ENCODE assay signal across 27 cellular contexts in the genomic region with DNA sequence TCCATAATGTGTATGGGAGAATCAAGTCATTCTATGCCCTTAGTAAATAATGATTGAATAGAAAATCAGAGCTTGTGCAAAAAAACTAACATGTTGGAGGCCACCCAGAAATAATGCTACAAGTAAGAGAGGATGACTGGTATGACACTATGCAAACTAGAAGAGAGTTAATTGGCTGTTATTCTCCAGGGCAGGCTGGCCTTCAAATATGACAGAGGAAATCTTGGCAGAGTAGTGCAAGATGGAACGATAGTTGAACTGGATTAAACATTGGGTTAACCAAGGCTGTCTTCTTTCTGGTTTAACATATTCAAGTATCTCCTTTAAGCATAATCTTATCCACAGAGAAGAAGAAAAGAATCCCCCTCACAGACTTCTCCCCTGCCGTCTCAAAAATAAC.
DNase-seq lines count a peak whose midpoint lies in the region; ATAC-seq, FAIRE-seq and TF ChIP-seq lines count a peak whose summit lies in the region.
"Had no signal": no experiment of that assay in that cellular context is flagged by ENCODE, and none has a peak within 500 bp of the region (broad histone marks: within the 10 kb centered on the region; RNA-seq: fewer than 3 reads in every experiment).

No MANE protein-coding gene starts in this region.

- no peaks in the 10 kb centered on the region for H3K9me3 ChIP-seq in GM23248 (ENCODE audit: low read depth)
- H3K9me3 ChIP-seq in astrocyte (ENCODE audit: insufficient read depth, low read depth, low read length): no peaks in the 10 kb centered on the region
- H3K9me3 ChIP-seq: BE2C had no signal

- ATAC-seq in HG03280 (IDR thresholded peaks at IDR 0.05; ENCODE audit: unreplicated experiment): no peak
- ATAC-seq in GM21737 (IDR thresholded peaks at IDR 0.05; ENCODE audit: unreplicated experiment): no peak
- ATAC-seq: K562, Panc1 had no signal

- H3K36me3 Mint-ChIP-seq in astrocyte (ENCODE audit: low read depth, unreplicated experiment) (no peaks in the 10 kb centered on the region), mesothelial cell of epicardium (peaks cover 8% of the 10 kb centered on the region)
- H3K36me3 Mint-ChIP-seq: CD14-positive monocyte; CD8-positive, alpha-beta memory T cell had no signal

- TF ChIP-seq CTCF in astrocyte (IDR thresholded peaks at IDR 0.05; ENCODE audit: insufficient read depth, low read depth, low read length) (no peak), mesothelial cell of epicardium (IDR thresholded peaks at IDR 0.05; ENCODE audit: unreplicated experiment) (no peak)

- DNase-seq in GM23248: peak; percentile 2
- peak; percentile 39 for DNase-seq in NCI-H69 (lab: John Stamatoyannopoulos, UW)
- DNase-seq in astrocyte (ENCODE audit: low read depth): no peak
- DNase-seq in mesothelial cell of epicardium (ENCODE audit: low spot score in 2 of 2, unreplicated experiment in 2 of 2): no peak
- no peak for DNase-seq in cortex of kidney (lab: John Stamatoyannopoulos, UW)
- DNase-seq in UCSD-AML1 (lab: John Stamatoyannopoulos, UW; ENCODE audit: unreplicated experiment): no peak
- DNase-seq: BE2C; Calu3; CD8-positive, alpha-beta memory T cell; H7; Kasumi-1; NCI-H2029; NCI-H446; NCI-H524 treated with DMSO at 0.1 percent for 48 hours; NCI-H82; NK-92 treated with Interleukin-12 subunit alpha and Interleukin-12 subunit beta, amount 100 ng/mL, for 24 hours; SHP77 treated with DMSO at 0.1 percent for 48 hours; SW 1271 had no signal

- H3K79me2 ChIP-seq in GM23248 (ENCODE audit: insufficient read depth): no peaks in the 10 kb centered on the region
- no peaks in the 10 kb centered on the region for H3K79me2 ChIP-seq in astrocyte (ENCODE audit: insufficient read depth, low read length)

- no peaks in the 10 kb centered on the region for H3K9me2 ChIP-seq in GM23248 (ENCODE audit: insufficient read depth)

- no peak for FAIRE-seq in astrocyte (lab: Jason Lieb, UNC)
- FAIRE-seq: GM19239, HTR-8/SVneo, K562 had no signal

- H3K4me3 ChIP-seq in GM23248 (no peak overlapping the region), astrocyte (ENCODE audit: insufficient read depth, low read depth, low read length) (no peak overlapping the region)
- H3K4me3 ChIP-seq: K562, MG63 had no signal

- H2AFZ ChIP-seq in GM23248 (no peak overlapping the region), astrocyte (ENCODE audit: low read depth, low read length) (no peak overlapping the region)

- H3K27me3 Mint-ChIP-seq in astrocyte (ENCODE audit: low read depth, unreplicated experiment) (no peaks in the 10 kb centered on the region), mesothelial cell of epicardium (ENCODE audit: low read depth) (no peaks in the 10 kb centered on the region)
- H3K27me3 Mint-ChIP-seq: CD8-positive, alpha-beta memory T cell had no signal

- H3K27me3 ChIP-seq in GM23248 (replicated peaks; ENCODE audit: insufficient read depth): no peaks in the 10 kb centered on the region
- no peaks in the 10 kb centered on the region for H3K27me3 ChIP-seq in astrocyte (ENCODE audit: insufficient read depth, low read length)
- H3K27me3 ChIP-seq: BE2C, MG63 had no signal

- H3K4me1 Mint-ChIP-seq in astrocyte (ENCODE audit: low read depth, unreplicated experiment): peaks cover 14% of the 10 kb centered on the region
- H3K4me1 Mint-ChIP-seq in mesothelial cell of epicardium: peaks cover 28% of the 10 kb centered on the region
- H3K4me1 Mint-ChIP-seq: CD14-positive monocyte; CD8-positive, alpha-beta memory T cell had no signal

- in situ Hi-C loops in GM23248 (cut with MboI): no loop called here

- H4K20me1 ChIP-seq in GM23248 (ENCODE audit: insufficient read depth) (no peaks in the 10 kb centered on the region), astrocyte (ENCODE audit: insufficient read depth, low read length) (no peaks in the 10 kb centered on the region)

- WGBS in GM23248 (ENCODE audit: low coverage in 1 of 2, low lambda C conversion rate in 2 of 2, missing lambda C conversion rate in 2 of 2), 2 experiments: 76 to 83% methylated on average over 2 of the region's 2 CpGs

- H3F3A ChIP-seq in GM23248 (ENCODE audit: insufficient read depth): peaks cover 11% of the 10 kb centered on the region; the same call in 1 of the 2 replicates

- H3K27ac Mint-ChIP-seq in astrocyte (ENCODE audit: unreplicated experiment) (peak overlapping the region; percentile 70), mesothelial cell of epicardium (peak overlapping the region; percentile 71)
- H3K27ac Mint-ChIP-seq: CD14-positive monocyte; CD8-positive, alpha-beta memory T cell had no signal

- H3K9me3 Mint-ChIP-seq in astrocyte (ENCODE audit: unreplicated experiment): no peaks in the 10 kb centered on the region
- H3K9me3 Mint-ChIP-seq in mesothelial cell of epicardium: peaks cover 11% of the 10 kb centered on the region

- H3K4me3 Mint-ChIP-seq in astrocyte (ENCODE audit: unreplicated experiment) (no peak overlapping the region), mesothelial cell of epicardium (no peak overlapping the region)
- H3K4me3 Mint-ChIP-seq: CD14-positive monocyte; CD8-positive, alpha-beta memory T cell had no signal

- H3K27ac ChIP-seq in GM23248: no peak overlapping the region
- no peak overlapping the region for H3K27ac ChIP-seq in astrocyte (ENCODE audit: low read depth, low read length)
- H3K27ac ChIP-seq: RWPE1 had no signal

- H3K4me1 ChIP-seq in GM23248 (ENCODE audit: insufficient read depth) (peaks cover 11% of the 10 kb centered on the region), astrocyte (ENCODE audit: insufficient read depth, low read length) (peaks cover 4% of the 10 kb centered on the region)
- H3K4me1 ChIP-seq: BE2C had no signal

- no peak overlapping the region for H3K9ac ChIP-seq in GM23248
- no peak overlapping the region for H3K9ac ChIP-seq in astrocyte (ENCODE audit: low read length)

- H3K36me3 ChIP-seq in GM23248 (ENCODE audit: low read depth) (no peaks in the 10 kb centered on the region), astrocyte (ENCODE audit: insufficient read depth, low read length) (no peaks in the 10 kb centered on the region)
- H3K36me3 ChIP-seq: BE2C, MG63 had no signal

- peak overlapping the region; percentile 19 for H3K4me2 ChIP-seq in GM23248 (ENCODE audit: unreplicated experiment)
- H3K4me2 ChIP-seq in astrocyte (ENCODE audit: low read length): no peak overlapping the region

Comparison
In these comparisons a context has a peak if more than half of its experiments do, and no peak if none do; other contexts are left out.
1. DNase-seq: peak in GM23248 (single experiment) and NCI-H69 (single experiment); none in astrocyte (single experiment), mesothelial cell of epicardium (0 of 2), cortex of kidney (single experiment) and UCSD-AML1 (single experiment).